Comparison of ENCODE assay signal across 25 cellular contexts in genomic region chr5:52796507-52797103, GRCh38. TPM values are rescaled to one million over a fixed set of nuclear protein-coding genes. Genes with fewer than 3 reads are reported as not detected.
DNase-seq lines count a peak whose midpoint lies in the region; ATAC-seq and TF ChIP-seq lines count a peak whose summit lies in the region.
"Had no signal": no experiment of that assay in that cellular context is flagged by ENCODE, and none has a peak within 500 bp of the region (broad histone marks: within the 10 kb centered on the region; RNA-seq: fewer than 3 reads in every experiment).

No MANE protein-coding gene starts in this region.

- H3K4me3 ChIP-seq in heart left ventricle (no peak overlapping the region), breast epithelium (no peak overlapping the region)
- H3K4me3 ChIP-seq: A549, hepatocyte, SK-N-MC had no signal

- H3K27ac ChIP-seq in heart left ventricle (peak overlapping the region in 9 of 12 donors; percentile 0 to 96 (median 15)), breast epithelium (peak overlapping the region; percentile 1 to 23)
- H3K27ac ChIP-seq: A549, hepatocyte, SK-N-MC had no signal

- H3K27me3 Mint-ChIP-seq in osteocyte (ENCODE audit: unreplicated experiment): no peaks in the 10 kb centered on the region
- H3K27me3 Mint-ChIP-seq in type B pancreatic cell: no peaks in the 10 kb centered on the region
- H3K27me3 Mint-ChIP-seq: activated naive CD8-positive, alpha-beta T cell; progenitor cell of endocrine pancreas had no signal

- 63 to 75% (median 67%) methylated on average over 2 of the region's 2 CpGs for WGBS in heart left ventricle, 4 donors

- ATAC-seq in heart left ventricle (no peak), left cardiac atrium (no peak), sciatic nerve (no peak), GM21360 (IDR thresholded peaks at IDR 0.05; ENCODE audit: unreplicated experiment) (no peak)
- ATAC-seq: A549; naive thymus-derived CD8-positive, alpha-beta T cell had no signal

- H3K27me3 ChIP-seq in heart left ventricle: no peaks in the 10 kb centered on the region
- H3K27me3 ChIP-seq in breast epithelium: no peaks in the 10 kb centered on the region
- H3K27me3 ChIP-seq: BE2C, hepatocyte had no signal

- H3K4me1 ChIP-seq in heart left ventricle: peaks cover 2 to 79% (median 36%) of the 10 kb centered on the region in 12 donors
- H3K4me1 ChIP-seq in breast epithelium: no peaks in the 10 kb centered on the region

- H3K36me3 Mint-ChIP-seq in osteocyte (ENCODE audit: unreplicated experiment) (peaks cover 18% of the 10 kb centered on the region), type B pancreatic cell (no peaks in the 10 kb centered on the region)

- no peak overlapping the region for H3K4me3 Mint-ChIP-seq in osteocyte (ENCODE audit: unreplicated experiment)
- H3K4me3 Mint-ChIP-seq in type B pancreatic cell: peak overlapping the region; percentile 13
- H3K4me3 Mint-ChIP-seq: activated naive CD8-positive, alpha-beta T cell; activated T-helper 1 cell treated with anti-CD3 and anti-CD28 coated beads, Interleukin-12 subunit alpha, Interleukin-12 subunit beta, Interleukin-2, Interleukin-4 antibody, amounts not matched to agents 30 ng/mL and 10 ng/mL and 1 ng/mL, durations not matched to agents 14 hours and 24 hours and 36 hours; endodermal cell had no signal

- H3K4me1 Mint-ChIP-seq in osteocyte (ENCODE audit: unreplicated experiment) (peaks cover 79% of the 10 kb centered on the region), type B pancreatic cell (ENCODE audit: unreplicated experiment) (peaks cover 27% of the 10 kb centered on the region)

- peaks cover 0 to 6% (median 3%) of the 10 kb centered on the region in 9 donors for H3K36me3 ChIP-seq in heart left ventricle
- no peaks in the 10 kb centered on the region for H3K36me3 ChIP-seq in breast epithelium

- DNase-seq in heart left ventricle (no peak), left cardiac atrium (no peak), breast epithelium (ENCODE audit: low spot score in 2 of 2) (no peak), osteocyte (ENCODE audit: extremely low spot score, unreplicated experiment) (no peak), type B pancreatic cell (ENCODE audit: extremely low spot score, unreplicated experiment) (no peak), GM19238 (ENCODE audit: insufficient read length, low spot score) (no peak), sciatic nerve (ENCODE audit: low spot score) (no peak)
- DNase-seq: activated CD4-positive, alpha-beta T cell treated with anti-CD3 and anti-CD28 coated beads for 1 hour; BE2C; Calu3; endodermal cell; islet precursor cell; naive thymus-derived CD8-positive, alpha-beta T cell; NCI-H1105; NCI-H510A treated with DMSO at 0.1 percent for 48 hours; NK-92 treated with Interleukin-12 subunit alpha and Interleukin-12 subunit beta, amount 100 ng/mL, for 24 hours; stimulated activated CD4-positive, alpha-beta T cell treated with anti-CD3 and anti-CD28 coated beads, Interleukin-4, amount 100 ng/mL, for 4 hours; T1000 had no signal

- H3K9me3 Mint-ChIP-seq in osteocyte (ENCODE audit: unreplicated experiment): no peaks in the 10 kb centered on the region
- no peaks in the 10 kb centered on the region for H3K9me3 Mint-ChIP-seq in type B pancreatic cell
- H3K9me3 Mint-ChIP-seq: activated T-helper 1 cell treated with anti-CD3 and anti-CD28 coated beads, Interleukin-12 subunit alpha, Interleukin-12 subunit beta, Interleukin-2, Interleukin-4 antibody, amounts not matched to agents 30 ng/mL and 10 ng/mL and 1 ng/mL, durations not matched to agents 14 hours and 24 hours and 36 hours; endodermal cell; naive thymus-derived CD8-positive, alpha-beta T cell had no signal

- no peak for TF ChIP-seq POLR2A in heart left ventricle (IDR thresholded peaks at IDR 0.05)
- no peak for TF ChIP-seq POLR2A in breast epithelium (IDR thresholded peaks at IDR 0.05)

- peak overlapping the region; percentile 97 for H3K27ac Mint-ChIP-seq in osteocyte (ENCODE audit: unreplicated experiment)
- no peak overlapping the region for H3K27ac Mint-ChIP-seq in type B pancreatic cell
- H3K27ac Mint-ChIP-seq: activated naive CD8-positive, alpha-beta T cell; activated T-helper 1 cell treated with anti-CD3 and anti-CD28 coated beads, Interleukin-12 subunit alpha, Interleukin-12 subunit beta, Interleukin-2, Interleukin-4 antibody, amounts not matched to agents 30 ng/mL and 10 ng/mL and 1 ng/mL, durations not matched to agents 14 hours and 24 hours and 36 hours; endodermal cell; progenitor cell of endocrine pancreas had no signal

- H3K9me3 ChIP-seq in heart left ventricle (no peaks in the 10 kb centered on the region), breast epithelium (no peaks in the 10 kb centered on the region)
- H3K9me3 ChIP-seq: A549, BE2C had no signal

- TF ChIP-seq CTCF in heart left ventricle (IDR thresholded peaks at IDR 0.05) (no peak), breast epithelium (IDR thresholded peaks at IDR 0.05) (no peak), osteocyte (IDR thresholded peaks at IDR 0.05) (no peak), type B pancreatic cell (conservative IDR thresholded peaks at IDR 0.05) (no peak)

- intact Hi-C loops in heart left ventricle (cut with DNase I) (loop anchor here in 1 of 10 donors (10.0 kb wide), 1 partner anchor 98 kb away; no protein-coding TSS in a partner anchor), left cardiac atrium (cut with DNase I) (no loop called here), breast epithelium (cut with DNase I; ENCODE audit: low total_unique reads) (no loop called here), sciatic nerve (cut with DNase I) (no loop called here)

RNA-seq across cellular contexts. Expression of gene ITGA1, which starts 8.9 kb away (rescaled TPM):
- total RNA-seq in heart left ventricle: 10 to 100 TPM; 20.9 to 52.0 (median 24.6) TPM
- polyA plus RNA-seq in heart left ventricle: 1 to 10 TPM; 5.5 to 9.1 TPM
- 10 to 100 TPM; 29.3 to 34.9 TPM for total RNA-seq in left cardiac atrium
- 10 to 100 TPM; 26.2 to 49.2 (median 36.6) TPM for total RNA-seq in breast epithelium
- 143 and 150 TPM in 2 replicates for total RNA-seq in osteocyte
- total RNA-seq in type B pancreatic cell (ENCODE audit: low replicate concordance): 12.0 and 17.0 TPM in 2 replicates
- total RNA-seq in sciatic nerve: 104 TPM

RNA-seq across cellular contexts. Expression of gene PELO, which starts 8.9 kb away (rescaled TPM):
- total RNA-seq in heart left ventricle (10 to 100 TPM; 12.8 to 28.4 (median 20.1) TPM), left cardiac atrium (10 to 100 TPM; 16.1 to 23.6 TPM), breast epithelium (10 to 100 TPM; 11.7 to 16.7 (median 12.1) TPM), osteocyte (82.4 and 83.7 TPM in 2 replicates), type B pancreatic cell (ENCODE audit: low replicate concordance) (18.0 and 19.0 TPM in 2 replicates), sciatic nerve (48.9 TPM)
- polyA plus RNA-seq in heart left ventricle: 10 to 100 TPM in 1 of 2 donors, 1 to 10 TPM in 1; 4.3 to 16.8 TPM
